ENCODE assay signal across 7 cellular contexts in genomic region chrX:47722260-47722659, GRCh38.
"Had no signal": no experiment of that assay in that cellular context is flagged by ENCODE, and none has a peak within 500 bp of the region (broad histone marks: within the 10 kb centered on the region; RNA-seq: fewer than 3 reads in every experiment).

No MANE protein-coding gene starts in this region.

- H3K27ac ChIP-seq: HL-60 had no signal

- H3K4me3 ChIP-seq: GM23338 had no signal

- H3K27me3 Mint-ChIP-seq: IgD-negative memory B cell had no signal

- H3K9me3 Mint-ChIP-seq: GM23338 had no signal

- H3K4me1 Mint-ChIP-seq: GM23338, H9, IgD-negative memory B cell had no signal

- H3K4me3 Mint-ChIP-seq: GM23338, H9, IgD-negative memory B cell had no signal

- H3K4me2 ChIP-seq: GM23338 had no signal

- H2AFZ ChIP-seq: GM23338 had no signal

- H3K36me3 Mint-ChIP-seq: IgD-negative memory B cell had no signal

- H3K27ac Mint-ChIP-seq: GM23338, H9, IgD-negative memory B cell had no signal

- DNase-seq: H9, HCEC 1CT, KBM-7 had no signal

- ATAC-seq: GM23338, HepG2 had no signal
